In the genomic region with DNA sequence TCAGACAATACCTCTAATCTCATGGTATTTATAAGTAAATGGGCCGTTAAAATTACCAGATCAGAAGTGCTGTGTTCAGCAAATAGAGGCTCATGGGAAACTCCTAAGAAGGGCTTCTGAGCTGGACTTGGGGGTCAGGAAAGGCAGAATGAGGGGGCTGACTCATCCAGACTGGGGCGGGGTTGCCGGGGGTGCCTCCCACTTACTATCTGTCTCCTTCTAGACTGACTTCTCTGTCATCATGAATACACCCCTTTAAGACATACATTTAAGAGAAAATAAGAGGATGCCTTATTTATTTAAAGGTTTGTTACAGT, we compare ENCODE assay signal across 13 cellular contexts.
DNase-seq lines count a peak whose midpoint lies in the region; ATAC-seq and TF ChIP-seq lines count a peak whose summit lies in the region.
"Had no signal": no experiment of that assay in that cellular context is flagged by ENCODE, and none has a peak within 500 bp of the region (broad histone marks: within the 10 kb centered on the region; RNA-seq: fewer than 3 reads in every experiment).

No MANE protein-coding gene starts in this region.

- no peak for ATAC-seq in HG02885 (IDR thresholded peaks at IDR 0.05; ENCODE audit: poor library complexity, unreplicated experiment)
- ATAC-seq: activated CD4-positive, CD25-positive, alpha-beta regulatory T cell treated with anti-CD3 and anti-CD28 coated beads, Interleukin-2, amount 50 U/mL, for 24 hours; CD8-positive, alpha-beta T cell; naive thymus-derived CD4-positive, alpha-beta T cell had no signal

- H3K4me3 ChIP-seq in ACC112 (ENCODE audit: low read depth, low read length) = no peak overlapping the region

- H3K27ac ChIP-seq in ACC112 (ENCODE audit: low read depth, low read length) = peak overlapping the region; percentile 94

- no peak overlapping the region for H2AFZ ChIP-seq in ACC112 (ENCODE audit: low read length, unreplicated experiment)

- H3K4me1 Mint-ChIP-seq in endothelial cell (ENCODE audit: unreplicated experiment) (peaks cover 42% of the 10 kb centered on the region), osteocyte (ENCODE audit: unreplicated experiment) (peaks cover 50% of the 10 kb centered on the region)

- H3K27me3 Mint-ChIP-seq in endothelial cell (ENCODE audit: unreplicated experiment) (peaks cover 5% of the 10 kb centered on the region), osteocyte (ENCODE audit: unreplicated experiment) (no peaks in the 10 kb centered on the region)

- H3K27me3 ChIP-seq in ACC112 (ENCODE audit: insufficient read depth, low read length) = no peaks in the 10 kb centered on the region

- H3K36me3 ChIP-seq in ACC112 (ENCODE audit: insufficient read depth, low read length) = no peaks in the 10 kb centered on the region

- no peak overlapping the region for H3K4me3 Mint-ChIP-seq in endothelial cell (ENCODE audit: unreplicated experiment)
- no peak overlapping the region for H3K4me3 Mint-ChIP-seq in osteocyte (ENCODE audit: unreplicated experiment)
- H3K4me3 Mint-ChIP-seq: CD8-positive, alpha-beta T cell had no signal

- H3K36me3 Mint-ChIP-seq in endothelial cell (ENCODE audit: low read depth, unreplicated experiment) (peaks cover 7% of the 10 kb centered on the region), osteocyte (ENCODE audit: unreplicated experiment) (peaks cover 2% of the 10 kb centered on the region)
- H3K36me3 Mint-ChIP-seq: CD8-positive, alpha-beta T cell had no signal

- no peaks in the 10 kb centered on the region for H3K79me2 ChIP-seq in ACC112 (ENCODE audit: control insufficient read depth, insufficient read depth, low read length, unreplicated experiment)

- DNase-seq in OCI-M2 (lab: John Stamatoyannopoulos, UW; ENCODE audit: unreplicated experiment) = peak; percentile 78
- DNase-seq in endothelial cell (ENCODE audit: low spot score) = no peak
- DNase-seq in osteocyte (ENCODE audit: extremely low spot score, unreplicated experiment) = no peak
- no peak for DNase-seq in midbrain (lab: John Stamatoyannopoulos, UW)
- no peak for DNase-seq in NAMALWA (ENCODE audit: low spot score)
- DNase-seq in NCI-H2196 treated with DMSO at 0.1 percent for 48 hours (lab: John Stamatoyannopoulos, UW; ENCODE audit: unreplicated experiment) = no peak
- DNase-seq: CD8-positive, alpha-beta T cell; glutamatergic neuron; naive thymus-derived CD4-positive, alpha-beta T cell; NCI-H1105 had no signal

- H3K9me3 Mint-ChIP-seq in endothelial cell (ENCODE audit: unreplicated experiment) (peaks cover 6% of the 10 kb centered on the region), osteocyte (ENCODE audit: unreplicated experiment) (no peaks in the 10 kb centered on the region)

- TF ChIP-seq CTCF in endothelial cell (IDR thresholded peaks at IDR 0.05; ENCODE audit: unreplicated experiment) (no peak), osteocyte (IDR thresholded peaks at IDR 0.05) (no peak)

- H3K4me1 ChIP-seq in ACC112 (ENCODE audit: control insufficient read depth, insufficient read depth, low read length, unreplicated experiment) = peaks cover 41% of the 10 kb centered on the region

- H3K27ac Mint-ChIP-seq in endothelial cell (ENCODE audit: unreplicated experiment) = peak overlapping the region; percentile 40
- H3K27ac Mint-ChIP-seq in osteocyte (ENCODE audit: unreplicated experiment) = peak overlapping the region; percentile 95
- H3K27ac Mint-ChIP-seq: CD8-positive, alpha-beta T cell; naive thymus-derived CD4-positive, alpha-beta T cell had no signal
